In the genomic region with DNA sequence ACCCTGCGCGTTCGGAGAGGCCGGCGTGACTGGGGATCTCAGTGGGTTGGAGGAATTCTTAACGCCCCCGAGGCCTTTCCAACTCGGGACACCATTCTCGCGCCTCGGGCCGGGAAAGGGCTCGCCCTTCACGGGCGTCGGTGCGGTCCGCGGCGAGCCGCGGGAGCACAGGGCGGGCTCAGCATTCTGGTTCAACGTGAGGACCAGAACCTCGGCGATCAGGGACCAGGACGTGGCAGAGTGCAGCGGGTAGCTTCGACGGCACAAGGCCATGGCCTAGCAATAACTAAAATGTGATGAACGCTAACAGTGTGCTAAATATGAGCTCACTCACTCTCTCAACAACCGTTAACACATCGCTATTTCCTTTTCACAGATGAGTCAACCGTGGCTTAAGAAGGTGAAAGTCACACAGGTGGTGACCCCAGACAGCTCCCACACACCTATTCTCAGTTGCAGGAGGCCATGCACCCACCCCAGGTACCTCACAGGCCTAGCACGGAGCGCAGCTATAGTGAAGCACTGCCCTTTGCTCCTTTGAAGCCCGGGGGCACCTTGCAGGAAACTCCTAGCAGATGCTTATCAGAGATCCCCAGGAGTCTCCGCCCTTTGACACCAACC, we compare ENCODE assay signal across 1 cellular context.
TF ChIP-seq lines count a peak whose summit lies in the region.

No MANE protein-coding gene starts in this region.

TF ChIP-seq in GM12878, 131 proteins besides CTCF, POLR2A, EP300 and RAD21 (continued from another document):
- TF ChIP-seq, protein P1, sequence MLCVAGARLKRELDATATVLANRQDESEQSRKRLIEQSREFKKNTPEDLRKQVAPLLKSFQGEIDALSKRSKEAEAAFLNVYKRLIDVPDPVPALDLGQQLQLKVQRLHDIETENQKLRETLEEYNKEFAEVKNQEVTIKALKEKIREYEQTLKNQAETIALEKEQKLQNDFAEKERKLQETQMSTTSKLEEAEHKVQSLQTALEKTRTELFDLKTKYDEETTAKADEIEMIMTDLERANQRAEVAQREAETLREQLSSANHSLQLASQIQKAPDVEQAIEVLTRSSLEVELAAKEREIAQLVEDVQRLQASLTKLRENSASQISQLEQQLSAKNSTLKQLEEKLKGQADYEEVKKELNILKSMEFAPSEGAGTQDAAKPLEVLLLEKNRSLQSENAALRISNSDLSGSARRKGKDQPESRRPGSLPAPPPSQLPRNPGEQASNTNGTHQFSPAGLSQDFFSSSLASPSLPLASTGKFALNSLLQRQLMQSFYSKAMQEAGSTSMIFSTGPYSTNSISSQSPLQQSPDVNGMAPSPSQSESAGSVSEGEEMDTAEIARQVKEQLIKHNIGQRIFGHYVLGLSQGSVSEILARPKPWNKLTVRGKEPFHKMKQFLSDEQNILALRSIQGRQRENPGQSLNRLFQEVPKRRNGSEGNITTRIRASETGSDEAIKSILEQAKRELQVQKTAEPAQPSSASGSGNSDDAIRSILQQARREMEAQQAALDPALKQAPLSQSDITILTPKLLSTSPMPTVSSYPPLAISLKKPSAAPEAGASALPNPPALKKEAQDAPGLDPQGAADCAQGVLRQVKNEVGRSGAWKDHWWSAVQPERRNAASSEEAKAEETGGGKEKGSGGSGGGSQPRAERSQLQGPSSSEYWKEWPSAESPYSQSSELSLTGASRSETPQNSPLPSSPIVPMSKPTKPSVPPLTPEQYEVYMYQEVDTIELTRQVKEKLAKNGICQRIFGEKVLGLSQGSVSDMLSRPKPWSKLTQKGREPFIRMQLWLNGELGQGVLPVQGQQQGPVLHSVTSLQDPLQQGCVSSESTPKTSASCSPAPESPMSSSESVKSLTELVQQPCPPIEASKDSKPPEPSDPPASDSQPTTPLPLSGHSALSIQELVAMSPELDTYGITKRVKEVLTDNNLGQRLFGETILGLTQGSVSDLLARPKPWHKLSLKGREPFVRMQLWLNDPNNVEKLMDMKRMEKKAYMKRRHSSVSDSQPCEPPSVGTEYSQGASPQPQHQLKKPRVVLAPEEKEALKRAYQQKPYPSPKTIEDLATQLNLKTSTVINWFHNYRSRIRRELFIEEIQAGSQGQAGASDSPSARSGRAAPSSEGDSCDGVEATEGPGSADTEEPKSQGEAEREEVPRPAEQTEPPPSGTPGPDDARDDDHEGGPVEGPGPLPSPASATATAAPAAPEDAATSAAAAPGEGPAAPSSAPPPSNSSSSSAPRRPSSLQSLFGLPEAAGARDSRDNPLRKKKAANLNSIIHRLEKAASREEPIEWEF (IDR thresholded peaks at IDR 0.05; ENCODE audit: insufficient replicate concordance, low read depth, low read length) = no peak
- TF ChIP-seq TBL1XR1 (IDR thresholded peaks at IDR 0.05; ENCODE audit: low read depth, low read length) (no peak), CHD4 (IDR thresholded peaks at IDR 0.05) (no peak), FOXM1 (IDR thresholded peaks at IDR 0.05; ENCODE audit: low read depth, low read length) (no peak), SMARCA5 (IDR thresholded peaks at IDR 0.05) (no peak), IRF4 (IDR thresholded peaks at IDR 0.05; ENCODE audit: low read depth, low read length) (0 out of 2 replicates have a peak, but pooled peaks have one; percentile 14), KDM1A (IDR thresholded peaks at IDR 0.05; ENCODE audit: borderline replicate concordance) (no peak), HDGF (IDR thresholded peaks at IDR 0.05) (no peak), POLR2AphosphoS5 (IDR thresholded peaks at IDR 0.05; ENCODE audit: low read length) (no peak), MEF2B (IDR thresholded peaks at IDR 0.05; ENCODE audit: partially characterized antibody, poor library complexity, severe bottlenecking) (peak; percentile 37), WRNIP1 (IDR thresholded peaks at IDR 0.05; ENCODE audit: borderline replicate concordance, low read depth, low read length) (no peak), TCF3 (IDR thresholded peaks at IDR 0.05; ENCODE audit: borderline replicate concordance, insufficient read depth, low read depth, low read length) (no peak), ASH2L (IDR thresholded peaks at IDR 0.05; ENCODE audit: borderline replicate concordance, low read depth) (no peak), IKZF1 (conservative IDR thresholded peaks at IDR 0.05) (peak; percentile 41), ZNF207 (IDR thresholded peaks at IDR 0.05; ENCODE audit: borderline replicate concordance) (no peak), TCF7 (IDR thresholded peaks at IDR 0.05; ENCODE audit: borderline replicate concordance) (no peak), TCF12 (IDR thresholded peaks at IDR 0.05; ENCODE audit: low read depth, low read length) (peak; percentile 51; the same call in 1 of the 2 replicates)
- TF ChIP-seq, protein P2, sequence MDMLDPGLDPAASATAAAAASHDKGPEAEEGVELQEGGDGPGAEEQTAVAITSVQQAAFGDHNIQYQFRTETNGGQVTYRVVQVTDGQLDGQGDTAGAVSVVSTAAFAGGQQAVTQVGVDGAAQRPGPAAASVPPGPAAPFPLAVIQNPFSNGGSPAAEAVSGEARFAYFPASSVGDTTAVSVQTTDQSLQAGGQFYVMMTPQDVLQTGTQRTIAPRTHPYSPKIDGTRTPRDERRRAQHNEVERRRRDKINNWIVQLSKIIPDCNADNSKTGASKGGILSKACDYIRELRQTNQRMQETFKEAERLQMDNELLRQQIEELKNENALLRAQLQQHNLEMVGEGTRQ (IDR thresholded peaks at IDR 0.05; ENCODE audit: borderline replicate concordance, low read depth, low read length) = no peak
- TF ChIP-seq, protein P3, sequence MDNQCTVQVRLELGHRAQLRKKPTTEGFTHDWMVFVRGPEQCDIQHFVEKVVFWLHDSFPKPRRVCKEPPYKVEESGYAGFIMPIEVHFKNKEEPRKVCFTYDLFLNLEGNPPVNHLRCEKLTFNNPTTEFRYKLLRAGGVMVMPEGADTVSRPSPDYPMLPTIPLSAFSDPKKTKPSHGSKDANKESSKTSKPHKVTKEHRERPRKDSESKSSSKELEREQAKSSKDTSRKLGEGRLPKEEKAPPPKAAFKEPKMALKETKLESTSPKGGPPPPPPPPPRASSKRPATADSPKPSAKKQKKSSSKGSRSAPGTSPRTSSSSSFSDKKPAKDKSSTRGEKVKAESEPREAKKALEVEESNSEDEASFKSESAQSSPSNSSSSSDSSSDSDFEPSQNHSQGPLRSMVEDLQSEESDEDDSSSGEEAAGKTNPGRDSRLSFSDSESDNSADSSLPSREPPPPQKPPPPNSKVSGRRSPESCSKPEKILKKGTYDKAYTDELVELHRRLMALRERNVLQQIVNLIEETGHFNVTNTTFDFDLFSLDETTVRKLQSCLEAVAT (IDR thresholded peaks at IDR 0.05) = 0 out of 2 replicates have a peak, but pooled peaks have one; percentile 25
